In genomic region chr16:3388325-3388724, GRCh38 we compare ENCODE assay signal across 30 cellular contexts. TPM values are rescaled to one million over a fixed set of nuclear protein-coding genes. Genes with fewer than 3 reads are reported as not detected.
"Had no signal": no experiment of that assay in that cellular context is flagged by ENCODE, and none has a peak within 500 bp of the region (broad histone marks: within the 10 kb centered on the region; RNA-seq: fewer than 3 reads in every experiment).

No MANE protein-coding gene starts in this region.

- H3K27ac ChIP-seq: colonic mucosa, left ventricle myocardium inferior, lower lobe of right lung, ovary, psoas muscle, sigmoid colon, suprapubic skin, transverse colon, upper lobe of right lung, uterus had no signal

- H3K4me1 ChIP-seq: colonic mucosa, left ventricle myocardium inferior, lower lobe of right lung, psoas muscle, sigmoid colon, suprapubic skin, transverse colon, upper lobe of right lung, uterus had no signal

- H3K36me3 ChIP-seq: ovary, uterus had no signal

- DNase-seq: colonic mucosa; effector CD8-positive, alpha-beta T cell; endodermal cell; hypothalamus; immature natural killer cell; islet precursor cell; kidney glomerular epithelial cell; left colon; left ventricle myocardium inferior; lower lobe of right lung; naive thymus-derived CD8-positive, alpha-beta T cell; nephron progenitor cell; occipital lobe; ovary; posterior cingulate gyrus; psoas muscle; right cardiac atrium; sigmoid colon; stimulated activated CD4-positive, alpha-beta T cell treated with anti-CD3 and anti-CD28 coated beads, Interleukin-2, amount 100 ng/mL, for 24 hours; stimulated activated naive B cell treated with anti-CD40 and anti-IgM and Interleukin-4, amounts not matched to agents 10 μg/mL and 1 μg/mL and 100 μg/mL, for 72 hours; transverse colon; upper lobe of right lung; uterus had no signal

- H3K27me3 ChIP-seq: colonic mucosa, ovary, sigmoid colon, suprapubic skin, transverse colon, upper lobe of right lung, uterus had no signal

- H3K4me3 ChIP-seq: colonic mucosa, left ventricle myocardium inferior, lower lobe of right lung, ovary, psoas muscle, sigmoid colon, suprapubic skin, transverse colon, upper lobe of right lung, uterus had no signal

RNA-seq across cellular contexts. Expression of gene OR2C1, which starts 32.6 kb away (rescaled TPM):
- total RNA-seq: colonic mucosa; endodermal cell; endothelial cell of umbilical vein; epithelial cell of proximal tubule; fibroblast of villous mesenchyme; left colon; lower lobe of right lung; mesenteric fat pad; myocyte; naive thymus-derived CD8-positive, alpha-beta T cell; psoas muscle; skeletal muscle tissue; transverse colon; upper lobe of right lung had no signal
